ENCODE assay signal across 1 cellular context in genomic region chr17:62178579-62178978, GRCh38.
TF ChIP-seq lines count a peak whose summit lies in the region.

No MANE protein-coding gene starts in this region.

TF ChIP-seq in A549, 52 proteins besides CTCF, POLR2A, EP300 and RAD21 (continued from another document):
- TF ChIP-seq TFCP2L1 (CRISPR knock-in tag; IDR thresholded peaks at IDR 0.05) (no peak), KDM5A (IDR thresholded peaks at IDR 0.05) (no peak), HOXB13 (CRISPR knock-in tag; IDR thresholded peaks at IDR 0.05; ENCODE audit: low read depth) (no peak), MAX (IDR thresholded peaks at IDR 0.05) (0 out of 2 replicates have a peak, but pooled peaks have one; percentile 28), USF2 (IDR thresholded peaks at IDR 0.05) (no peak), ZNF302 (CRISPR knock-in tag; IDR thresholded peaks at IDR 0.05) (no peak), TP53 (CRISPR knock-in tag; IDR thresholded peaks at IDR 0.05) (no peak), RARB (CRISPR knock-in tag; IDR thresholded peaks at IDR 0.05) (no peak), ZC3H11A (IDR thresholded peaks at IDR 0.05) (no peak), CEBPB (IDR thresholded peaks at IDR 0.05) (0 out of 4 replicates have a peak, but pooled peaks of 1 of the 2 experiments have one; percentile 17), ZFP36 (IDR thresholded peaks at IDR 0.05; ENCODE audit: borderline replicate concordance, partially characterized antibody) (no peak)
